In genomic region chr17:44008205-44008909, GRCh38 we compare ENCODE assay signal across 10 cellular contexts. TPM values are rescaled to one million over a fixed set of nuclear protein-coding genes. Genes with fewer than 3 reads are reported as not detected.
DNase-seq lines count a peak whose midpoint lies in the region; ATAC-seq, FAIRE-seq and TF ChIP-seq lines count a peak whose summit lies in the region.
"Had no signal": no experiment of that assay in that cellular context is flagged by ENCODE, and none has a peak within 500 bp of the region (broad histone marks: within the 10 kb centered on the region; RNA-seq: fewer than 3 reads in every experiment).

No MANE protein-coding gene starts in this region.

- H3K79me1 ChIP-seq in H1 (ENCODE audit: low read depth, low read length) = no peaks in the 10 kb centered on the region; the same call in 1 of the 2 replicates

- DNase-seq in Panc1 (ENCODE audit: low read depth, low spot score) (no peak), H1 (ENCODE audit: low read depth in 1 of 2, low spot score in 2 of 2) (peak in 1 of 2 experiments; percentile 61), NCI-H146 treated with DMSO at 0.1 percent for 48 hours (lab: John Stamatoyannopoulos, UW; ENCODE audit: unreplicated experiment) (no peak), NCI-H2029 treated with DMSO at 0.1 percent for 48 hours (lab: John Stamatoyannopoulos, UW) (no peak)
- DNase-seq: amygdala, NCI-H1417 had no signal

- FAIRE-seq in H1 (lab: Jason Lieb, UNC) = no peak

- H2BK120ac ChIP-seq in H1 (replicated peaks; ENCODE audit: low read depth, low read length) = no peak overlapping the region

- H4K91ac ChIP-seq in H1 (replicated peaks; ENCODE audit: insufficient read length, low read length) = no peak overlapping the region

- peaks cover 32% of the 10 kb centered on the region for H3K23me2 ChIP-seq in H1 (ENCODE audit: low read depth, low read length)

- no peak for ATAC-seq in Panc1
- no peak for ATAC-seq in GM19328 (IDR thresholded peaks at IDR 0.05; ENCODE audit: unreplicated experiment)

- H3K4me1 ChIP-seq in Panc1 (ENCODE audit: control insufficient read depth, insufficient read depth, low read length) (peaks cover 8% of the 10 kb centered on the region), H1 (replicated peaks in 1 of 4; ENCODE audit: control insufficient read depth in 3 of 4, insufficient read depth in 4 of 4, low read length in 3 of 4) (peaks cover 0 to 19% (median 13%) of the 10 kb centered on the region in 4 experiments; a peak in 6 of 7 replicates), rectal smooth muscle tissue (ENCODE audit: control insufficient read depth, insufficient read depth, low read length) (peaks cover 8% of the 10 kb centered on the region)

- H4K20me1 ChIP-seq in H1 (replicated peaks in 1 of 2; ENCODE audit: control insufficient read depth in 1 of 2, insufficient read depth in 2 of 2, low read length in 2 of 2) = peaks cover 4 to 8% of the 10 kb centered on the region in 2 experiments

- peak overlapping the region; percentile 49; the same call in 1 of the 2 replicates for H2BK15ac ChIP-seq in H1 (ENCODE audit: low read length)

- no peak overlapping the region for H2AFZ ChIP-seq in H1 (ENCODE audit: low read length)

- no peak for TF ChIP-seq POLR2A in H1 (IDR thresholded peaks at IDR 0.05; ENCODE audit: control extremely low read depth in 1 of 2, low read depth in 2 of 2, low read length in 2 of 2)

- peak overlapping the region; percentile 69 to 76 for H3K4me3 ChIP-seq in Panc1 (ENCODE audit: low read depth in 2 of 2, low read length in 2 of 2)
- peak overlapping the region; percentile 0 to 86 (median 78); a peak in 3 of 8 replicates for H3K4me3 ChIP-seq in H1 (ENCODE audit: extremely low read depth in 1 of 4, insufficient read depth in 2 of 4, low read depth in 3 of 4, low read length in 4 of 4)
- peak overlapping the region; percentile 82 for H3K4me3 ChIP-seq in rectal smooth muscle tissue (ENCODE audit: low read length)

- intact Hi-C loops in Panc1 (cut with micrococcal nuclease; ENCODE audit: unreplicated experiment) = no loop called here

- 71% methylated on average over 6 of the region's 6 CpGs; no CpG with 5 or more reads in 1 of the 2 experiments for WGBS in H1 (ENCODE audit: extremely low coverage in 1 of 2, insufficient coverage in 1 of 2, insufficient read length in 1 of 2, insufficient replicate concordance in 2 of 2, low coverage in 1 of 2, low lambda C conversion rate in 2 of 2, missing lambda C conversion rate in 1 of 2), 2 experiments

- BruUV-seq in Panc1 (replicated peaks; lab: Mats Ljungman, UMichigan) = TSS peak; percentile 82

- in situ Hi-C loops in Panc1 (cut with HindIII; ENCODE audit: low pct_unique_long_range_greater_than_20kb, low sequenced_read_pairs) = no loop called here

- no peak overlapping the region for H3K23ac ChIP-seq in H1 (ENCODE audit: insufficient read length)

- H3K27me3 ChIP-seq in Panc1 (ENCODE audit: control insufficient read depth, insufficient read depth, low read length) (no peaks in the 10 kb centered on the region), H1 (replicated peaks in 1 of 4; ENCODE audit: control insufficient read depth in 3 of 4, extremely low read depth in 1 of 4, insufficient read depth in 3 of 4, low read length in 3 of 4) (peaks cover 0 to 21% (median 17%) of the 10 kb centered on the region in 4 experiments; a peak in 6 of 7 replicates), rectal smooth muscle tissue (ENCODE audit: control insufficient read depth, insufficient read depth, low read length) (peaks cover 12% of the 10 kb centered on the region)

- H2AK5ac ChIP-seq in H1 (ENCODE audit: low read depth, low read length) = 0 out of 2 replicates have a peak overlapping the region, but pooled peaks have one; percentile 30

- H4K5ac ChIP-seq in H1 (ENCODE audit: insufficient read length, low read depth, low read length) = no peak overlapping the region

- no peaks in the 10 kb centered on the region for H3K79me2 ChIP-seq in H1 (ENCODE audit: control insufficient read depth in 1 of 2, insufficient read depth in 2 of 2, low read length in 2 of 2)

- H4K8ac ChIP-seq in H1 (ENCODE audit: extremely low read depth, insufficient read depth, low read length) = no peak overlapping the region

- no peak overlapping the region for H2BK5ac ChIP-seq in H1 (ENCODE audit: low read depth, low read length)

- H3K56ac ChIP-seq in H1 (replicated peaks; ENCODE audit: insufficient read length, low read depth, low read length) = no peak overlapping the region

- H2BK20ac ChIP-seq in H1 (ENCODE audit: low read length) = no peak overlapping the region

- no peak overlapping the region for H3K18ac ChIP-seq in H1 (ENCODE audit: extremely low read depth, low read length)

- POLR2A ChIA-PET in Panc1 (lab: Charles Lee) = no interaction called here
- POLR2A ChIA-PET in H1 (lab: Charles Lee; ENCODE audit: partially characterized antibody) = interaction anchor here (0.6 to 3.8 kb wide), 16 partner anchors 10 to 118 kb away, joined by 3 to 23 read pairs (median 5); partner anchors contain the start of gene LSM12

- H3K9ac ChIP-seq in H1 (replicated peaks in 1 of 4; ENCODE audit: extremely low read depth in 1 of 4, low read depth in 3 of 4, low read length in 3 of 4) = no peak overlapping the region; a peak in 1 of 7 replicates
- no peak overlapping the region for H3K9ac ChIP-seq in rectal smooth muscle tissue (ENCODE audit: low read length)

- peak overlapping the region; percentile 94 for H3K4me2 ChIP-seq in H1 (ENCODE audit: insufficient read depth in 1 of 2, low read depth in 2 of 2, low read length in 2 of 2)

- no peak overlapping the region; the same call in 1 of the 2 replicates for H2BK12ac ChIP-seq in H1 (ENCODE audit: low read depth, low read length)

- no peak overlapping the region for H3K14ac ChIP-seq in H1 (ENCODE audit: insufficient read length)

- no peak overlapping the region for H3K4ac ChIP-seq in H1 (replicated peaks; ENCODE audit: insufficient read length, low read depth, low read length)

- no peak for TF ChIP-seq EP300 in H1 (IDR thresholded peaks at IDR 0.05; ENCODE audit: borderline replicate concordance in 1 of 2, low read depth in 2 of 2, low read length in 2 of 2)

- peak; percentile 13 for TF ChIP-seq CTCF in GM12873 (IDR thresholded peaks at IDR 0.05; ENCODE audit: insufficient read depth, low read depth, low read length, missing control alignments)
- TF ChIP-seq CTCF in Panc1 (IDR thresholded peaks at IDR 0.05) = no peak
- peak; percentile 45 to 55 (median 53) for TF ChIP-seq CTCF in H1 (IDR thresholded peaks at IDR 0.05; ENCODE audit: control extremely low read depth in 1 of 3, insufficient read depth in 1 of 3, low read depth in 1 of 3, low read length in 3 of 3)

- H3K36me3 ChIP-seq in Panc1 (ENCODE audit: control insufficient read depth, insufficient read depth, low read length) = no peaks in the 10 kb centered on the region; the same call in 1 of the 2 replicates
- peaks cover 0 to 3% (median 1%) of the 10 kb centered on the region in 4 experiments; a peak in 2 of 8 replicates for H3K36me3 ChIP-seq in H1 (ENCODE audit: control insufficient read depth in 2 of 4, insufficient read depth in 4 of 4, low read length in 3 of 4)
- H3K36me3 ChIP-seq in rectal smooth muscle tissue (ENCODE audit: control insufficient read depth, insufficient read depth, low read length) = peaks cover 4% of the 10 kb centered on the region

- H3K27ac ChIP-seq in Panc1 (ENCODE audit: low read length) = peak overlapping the region; percentile 81; the same call in 1 of the 2 replicates
- H3K27ac ChIP-seq in H1 (ENCODE audit: low read depth, low read length) = no peak overlapping the region
- H3K27ac ChIP-seq in rectal smooth muscle tissue (ENCODE audit: low read depth, low read length) = no peak overlapping the region

- no peak; a peak in 1 of 4 replicates for TF ChIP-seq RAD21 in H1 (IDR thresholded peaks at IDR 0.05 in 1 of 2, conservative IDR thresholded peaks at IDR 0.05 in 1 of 2; ENCODE audit: low read depth in 2 of 2, low read length in 2 of 2)

- H3K9me3 ChIP-seq in Panc1 (ENCODE audit: control insufficient read depth, insufficient read depth, low read depth, low read length) (no peaks in the 10 kb centered on the region), H1 (ENCODE audit: insufficient read depth in 2 of 2, low read depth in 1 of 2, low read length in 1 of 2) (no peaks in the 10 kb centered on the region)

- CTCF ChIA-PET in Panc1 (lab: Charles Lee) (no interaction called here), H1 (lab: Charles Lee; ENCODE audit: partially characterized antibody) (interaction anchor here (0.5 to 7.2 kb wide), 35 partner anchors 10 to 343 kb away, joined by 3 to 67 read pairs (median 4); partner anchors contain the start of genes PPY, PYY and TMUB2)

RNA-seq across cellular contexts. Expression of gene NAGS, which starts 3.9 kb away (rescaled TPM):
- 2.7 TPM for total RNA-seq in Panc1 (2021; ENCODE audit: unreplicated experiment)
- polyA plus RNA-seq in Panc1 (2012; ENCODE audit: insufficient read length) = 3.6 TPM
- 5.1 TPM in 2 replicates for total RNA-seq in H1 (2021; fragmentation: NEBNext Ultra II Directional; extraction: Animal tissue kit (Norgen Biotek cat#: 25700))
- 4.0 and 4.4 TPM in 2 replicates for polyA plus RNA-seq in H1 (2011; rRNA removed)
- polyA plus RNA-seq in H1 (2011; cell fraction: cytosol; rRNA removed) = 3.6 TPM
- polyA plus RNA-seq in H1 (2011; cell fraction: nucleus; rRNA removed) = 3.8 TPM
- 2.8 to 4.0 TPM (median 3.4 TPM) in 4 replicates for polyA plus RNA-seq in H1 (2012, experiment 1 of 2)
- polyA plus RNA-seq in H1 (2012, experiment 2 of 2) = 3.3 TPM
- polyA plus RNA-seq in H1 (2013, experiment 1 of 2) = 5.2 TPM
- polyA plus RNA-seq in H1 (2013, experiment 2 of 2) = 4.9 TPM
- 3.0 TPM in 2 replicates for polyA minus RNA-seq in H1 (2011; rRNA and poly(A)+ RNA removed)
- polyA minus RNA-seq in H1 (2011; cell fraction: cytosol; rRNA and poly(A)+ RNA removed) = 5.0 TPM
- 5.1 TPM for polyA minus RNA-seq in H1 (2011; cell fraction: nucleus; rRNA and poly(A)+ RNA removed)

RNA-seq across cellular contexts. Expression of gene TMEM101, which starts 6.4 kb away (rescaled TPM):
- total RNA-seq in Panc1 (2021; ENCODE audit: unreplicated experiment) = 32.8 TPM
- polyA plus RNA-seq in Panc1 (2012; ENCODE audit: insufficient read length) = 45.9 TPM
- total RNA-seq in H1 (2021; fragmentation: NEBNext Ultra II Directional; extraction: Animal tissue kit (Norgen Biotek cat#: 25700)) = 16.1 and 20.9 TPM in 2 replicates
- 44.7 and 55.6 TPM in 2 replicates for polyA plus RNA-seq in H1 (2011; rRNA removed)
- 54.3 TPM for polyA plus RNA-seq in H1 (2011; cell fraction: cytosol; rRNA removed)
- polyA plus RNA-seq in H1 (2011; cell fraction: nucleus; rRNA removed) = 44.7 TPM
- polyA plus RNA-seq in H1 (2012, experiment 1 of 2) = 23.2 to 36.4 TPM (median 32.3 TPM) in 4 replicates
- 27.4 TPM for polyA plus RNA-seq in H1 (2012, experiment 2 of 2)
- 23.1 TPM for polyA plus RNA-seq in H1 (2013, experiment 1 of 2)
- 24.7 TPM for polyA plus RNA-seq in H1 (2013, experiment 2 of 2)
- polyA minus RNA-seq in H1 (2011; rRNA and poly(A)+ RNA removed) = 35.1 and 40.3 TPM in 2 replicates
- 21.0 TPM for polyA minus RNA-seq in H1 (2011; cell fraction: cytosol; rRNA and poly(A)+ RNA removed)
- 20.2 TPM for polyA minus RNA-seq in H1 (2011; cell fraction: nucleus; rRNA and poly(A)+ RNA removed)

RNA-seq across cellular contexts. Expression of gene PYY, which starts 54.6 kb away (rescaled TPM):
- total RNA-seq in Panc1 (2021; ENCODE audit: unreplicated experiment) = not detected
- not detected for polyA plus RNA-seq in Panc1 (2012; ENCODE audit: insufficient read length)
- 0.42 and 0.93 TPM in 2 replicates for total RNA-seq in H1 (2021; fragmentation: NEBNext Ultra II Directional; extraction: Animal tissue kit (Norgen Biotek cat#: 25700))
- polyA plus RNA-seq in H1 (2011; rRNA removed) = 2.7 and 3.4 TPM in 2 replicates
- 1.0 TPM for polyA plus RNA-seq in H1 (2011; cell fraction: cytosol; rRNA removed)
- polyA plus RNA-seq in H1 (2011; cell fraction: nucleus; rRNA removed) = 2.4 TPM
- 1.0 to 3.2 TPM (median 1.7 TPM) in 4 replicates for polyA plus RNA-seq in H1 (2012, experiment 1 of 2)
- 2.4 TPM for polyA plus RNA-seq in H1 (2012, experiment 2 of 2)
- polyA plus RNA-seq in H1 (2013, experiment 1 of 2) = 3.9 TPM
- 4.8 TPM for polyA plus RNA-seq in H1 (2013, experiment 2 of 2)
- polyA minus RNA-seq in H1 (2011; rRNA and poly(A)+ RNA removed) = 0.57 TPM in 1 of 2 replicates, not detected in the other
- polyA minus RNA-seq in H1 (2011; cell fraction: cytosol; rRNA and poly(A)+ RNA removed) = not detected
- polyA minus RNA-seq in H1 (2011; cell fraction: nucleus; rRNA and poly(A)+ RNA removed) = not detected
- total RNA-seq: temporal lobe had no signal

RNA-seq across cellular contexts. Expression of gene LSM12, which starts 58.1 kb away (rescaled TPM):
- total RNA-seq in Panc1 (2021; ENCODE audit: unreplicated experiment) = 73.0 TPM
- polyA plus RNA-seq in Panc1 (2012; ENCODE audit: insufficient read length) = 34.8 TPM
- total RNA-seq in H1 (2021; fragmentation: NEBNext Ultra II Directional; extraction: Animal tissue kit (Norgen Biotek cat#: 25700)) = 118 and 142 TPM in 2 replicates
- 51.6 and 69.8 TPM in 2 replicates for polyA plus RNA-seq in H1 (2011; rRNA removed)
- polyA plus RNA-seq in H1 (2011; cell fraction: cytosol; rRNA removed) = 57.3 TPM
- 31.1 TPM for polyA plus RNA-seq in H1 (2011; cell fraction: nucleus; rRNA removed)
- 59.4 to 75.6 TPM (median 69.7 TPM) in 4 replicates for polyA plus RNA-seq in H1 (2012, experiment 1 of 2)
- 76.0 TPM for polyA plus RNA-seq in H1 (2012, experiment 2 of 2)
- polyA plus RNA-seq in H1 (2013, experiment 1 of 2) = 126 TPM
- polyA plus RNA-seq in H1 (2013, experiment 2 of 2) = 129 TPM
- 83.5 and 95.8 TPM in 2 replicates for polyA minus RNA-seq in H1 (2011; rRNA and poly(A)+ RNA removed)
- 54.6 TPM for polyA minus RNA-seq in H1 (2011; cell fraction: cytosol; rRNA and poly(A)+ RNA removed)
- 32.1 TPM for polyA minus RNA-seq in H1 (2011; cell fraction: nucleus; rRNA and poly(A)+ RNA removed)
